1 cellular context compared by ENCODE assay signal in the genomic region with DNA sequence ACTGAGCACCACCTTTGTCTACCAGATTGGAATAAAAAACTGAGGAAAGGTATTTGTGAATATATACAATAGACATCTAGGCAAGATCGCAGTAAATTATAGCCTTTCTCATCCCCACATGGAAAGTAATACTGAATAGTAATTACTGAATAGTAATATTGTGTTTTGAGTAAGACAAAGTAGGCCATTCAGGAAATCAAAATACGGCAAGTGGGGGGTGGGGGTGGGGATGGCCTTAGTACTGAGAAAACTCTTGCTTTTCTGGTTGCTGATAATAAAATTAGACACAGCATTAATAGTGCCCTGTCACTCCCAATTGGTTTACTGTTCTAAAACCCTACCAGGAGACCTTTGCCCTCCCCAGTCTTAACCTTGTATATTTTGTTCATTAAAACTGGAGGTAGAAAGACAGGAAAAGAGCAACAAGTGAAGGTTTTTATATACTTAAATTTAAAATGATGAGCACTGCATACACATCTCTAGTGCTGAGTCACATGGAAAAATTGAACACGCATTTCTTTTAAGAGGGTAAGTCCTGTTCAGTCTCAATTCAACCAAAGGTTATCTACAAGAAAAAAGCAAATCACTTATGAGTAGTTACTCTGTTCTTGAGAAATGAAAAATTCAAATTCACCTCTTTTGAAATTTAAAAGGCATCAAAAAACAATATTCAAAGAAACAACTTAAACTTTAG.
TF ChIP-seq lines count a peak whose summit lies in the region.

No MANE protein-coding gene starts in this region.

TF ChIP-seq in GM23338, 12 proteins besides CTCF, POLR2A, EP300 and RAD21 (continued from another document):
- TF ChIP-seq, protein P1, sequence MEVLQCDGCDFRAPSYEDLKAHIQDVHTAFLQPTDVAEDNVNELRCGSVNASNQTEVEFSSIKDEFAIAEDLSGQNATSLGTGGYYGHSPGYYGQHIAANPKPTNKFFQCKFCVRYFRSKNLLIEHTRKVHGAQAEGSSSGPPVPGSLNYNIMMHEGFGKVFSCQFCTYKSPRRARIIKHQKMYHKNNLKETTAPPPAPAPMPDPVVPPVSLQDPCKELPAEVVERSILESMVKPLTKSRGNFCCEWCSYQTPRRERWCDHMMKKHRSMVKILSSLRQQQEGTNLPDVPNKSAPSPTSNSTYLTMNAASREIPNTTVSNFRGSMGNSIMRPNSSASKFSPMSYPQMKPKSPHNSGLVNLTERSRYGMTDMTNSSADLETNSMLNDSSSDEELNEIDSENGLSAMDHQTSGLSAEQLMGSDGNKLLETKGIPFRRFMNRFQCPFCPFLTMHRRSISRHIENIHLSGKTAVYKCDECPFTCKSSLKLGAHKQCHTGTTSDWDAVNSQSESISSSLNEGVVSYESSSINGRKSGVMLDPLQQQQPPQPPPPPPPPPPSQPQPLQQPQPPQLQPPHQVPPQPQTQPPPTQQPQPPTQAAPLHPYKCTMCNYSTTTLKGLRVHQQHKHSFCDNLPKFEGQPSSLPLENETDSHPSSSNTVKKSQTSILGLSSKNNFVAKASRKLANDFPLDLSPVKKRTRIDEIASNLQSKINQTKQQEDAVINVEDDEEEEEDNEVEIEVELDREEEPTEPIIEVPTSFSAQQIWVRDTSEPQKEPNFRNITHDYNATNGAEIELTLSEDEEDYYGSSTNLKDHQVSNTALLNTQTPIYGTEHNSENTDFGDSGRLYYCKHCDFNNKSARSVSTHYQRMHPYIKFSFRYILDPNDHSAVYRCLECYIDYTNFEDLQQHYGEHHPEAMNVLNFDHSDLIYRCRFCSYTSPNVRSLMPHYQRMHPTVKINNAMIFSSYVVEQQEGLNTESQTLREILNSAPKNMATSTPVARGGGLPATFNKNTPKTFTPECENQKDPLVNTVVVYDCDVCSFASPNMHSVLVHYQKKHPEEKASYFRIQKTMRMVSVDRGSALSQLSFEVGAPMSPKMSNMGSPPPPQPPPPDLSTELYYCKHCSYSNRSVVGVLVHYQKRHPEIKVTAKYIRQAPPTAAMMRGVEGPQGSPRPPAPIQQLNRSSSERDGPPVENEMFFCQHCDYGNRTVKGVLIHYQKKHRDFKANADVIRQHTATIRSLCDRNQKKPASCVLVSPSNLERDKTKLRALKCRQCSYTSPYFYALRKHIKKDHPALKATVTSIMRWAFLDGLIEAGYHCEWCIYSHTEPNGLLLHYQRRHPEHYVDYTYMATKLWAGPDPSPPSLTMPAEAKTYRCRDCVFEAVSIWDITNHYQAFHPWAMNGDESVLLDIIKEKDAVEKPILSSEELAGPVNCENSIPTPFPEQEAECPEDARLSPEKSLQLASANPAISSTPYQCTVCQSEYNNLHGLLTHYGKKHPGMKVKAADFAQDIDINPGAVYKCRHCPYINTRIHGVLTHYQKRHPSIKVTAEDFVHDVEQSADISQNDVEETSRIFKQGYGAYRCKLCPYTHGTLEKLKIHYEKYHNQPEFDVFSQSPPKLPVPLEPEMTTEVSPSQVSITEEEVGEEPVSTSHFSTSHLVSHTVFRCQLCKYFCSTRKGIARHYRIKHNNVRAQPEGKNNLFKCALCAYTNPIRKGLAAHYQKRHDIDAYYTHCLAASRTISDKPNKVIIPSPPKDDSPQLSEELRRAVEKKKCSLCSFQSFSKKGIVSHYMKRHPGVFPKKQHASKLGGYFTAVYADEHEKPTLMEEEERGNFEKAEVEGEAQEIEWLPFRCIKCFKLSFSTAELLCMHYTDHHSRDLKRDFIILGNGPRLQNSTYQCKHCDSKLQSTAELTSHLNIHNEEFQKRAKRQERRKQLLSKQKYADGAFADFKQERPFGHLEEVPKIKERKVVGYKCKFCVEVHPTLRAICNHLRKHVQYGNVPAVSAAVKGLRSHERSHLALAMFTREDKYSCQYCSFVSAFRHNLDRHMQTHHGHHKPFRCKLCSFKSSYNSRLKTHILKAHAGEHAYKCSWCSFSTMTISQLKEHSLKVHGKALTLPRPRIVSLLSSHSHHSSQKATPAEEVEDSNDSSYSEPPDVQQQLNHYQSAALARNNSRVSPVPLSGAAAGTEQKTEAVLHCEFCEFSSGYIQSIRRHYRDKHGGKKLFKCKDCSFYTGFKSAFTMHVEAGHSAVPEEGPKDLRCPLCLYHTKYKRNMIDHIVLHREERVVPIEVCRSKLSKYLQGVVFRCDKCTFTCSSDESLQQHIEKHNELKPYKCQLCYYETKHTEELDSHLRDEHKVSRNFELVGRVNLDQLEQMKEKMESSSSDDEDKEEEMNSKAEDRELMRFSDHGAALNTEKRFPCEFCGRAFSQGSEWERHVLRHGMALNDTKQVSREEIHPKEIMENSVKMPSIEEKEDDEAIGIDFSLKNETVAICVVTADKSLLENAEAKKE (CRISPR knock-in tag; IDR thresholded peaks at IDR 0.05), result no peak
- TF ChIP-seq EZH2phosphoT487 (IDR thresholded peaks at IDR 0.05; ENCODE audit: unreplicated experiment) (no peak), NANOG (IDR thresholded peaks at IDR 0.05; ENCODE audit: borderline replicate concordance) (no peak), POLR2AphosphoS5 (IDR thresholded peaks at IDR 0.05; ENCODE audit: low read depth) (no peak), JUNB (IDR thresholded peaks at IDR 0.05; ENCODE audit: unreplicated experiment) (no peak)
- TF ChIP-seq, protein P2, sequence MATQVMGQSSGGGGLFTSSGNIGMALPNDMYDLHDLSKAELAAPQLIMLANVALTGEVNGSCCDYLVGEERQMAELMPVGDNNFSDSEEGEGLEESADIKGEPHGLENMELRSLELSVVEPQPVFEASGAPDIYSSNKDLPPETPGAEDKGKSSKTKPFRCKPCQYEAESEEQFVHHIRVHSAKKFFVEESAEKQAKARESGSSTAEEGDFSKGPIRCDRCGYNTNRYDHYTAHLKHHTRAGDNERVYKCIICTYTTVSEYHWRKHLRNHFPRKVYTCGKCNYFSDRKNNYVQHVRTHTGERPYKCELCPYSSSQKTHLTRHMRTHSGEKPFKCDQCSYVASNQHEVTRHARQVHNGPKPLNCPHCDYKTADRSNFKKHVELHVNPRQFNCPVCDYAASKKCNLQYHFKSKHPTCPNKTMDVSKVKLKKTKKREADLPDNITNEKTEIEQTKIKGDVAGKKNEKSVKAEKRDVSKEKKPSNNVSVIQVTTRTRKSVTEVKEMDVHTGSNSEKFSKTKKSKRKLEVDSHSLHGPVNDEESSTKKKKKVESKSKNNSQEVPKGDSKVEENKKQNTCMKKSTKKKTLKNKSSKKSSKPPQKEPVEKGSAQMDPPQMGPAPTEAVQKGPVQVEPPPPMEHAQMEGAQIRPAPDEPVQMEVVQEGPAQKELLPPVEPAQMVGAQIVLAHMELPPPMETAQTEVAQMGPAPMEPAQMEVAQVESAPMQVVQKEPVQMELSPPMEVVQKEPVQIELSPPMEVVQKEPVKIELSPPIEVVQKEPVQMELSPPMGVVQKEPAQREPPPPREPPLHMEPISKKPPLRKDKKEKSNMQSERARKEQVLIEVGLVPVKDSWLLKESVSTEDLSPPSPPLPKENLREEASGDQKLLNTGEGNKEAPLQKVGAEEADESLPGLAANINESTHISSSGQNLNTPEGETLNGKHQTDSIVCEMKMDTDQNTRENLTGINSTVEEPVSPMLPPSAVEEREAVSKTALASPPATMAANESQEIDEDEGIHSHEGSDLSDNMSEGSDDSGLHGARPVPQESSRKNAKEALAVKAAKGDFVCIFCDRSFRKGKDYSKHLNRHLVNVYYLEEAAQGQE (IDR thresholded peaks at IDR 0.05; ENCODE audit: unreplicated experiment), result no peak
